8 cellular contexts compared by ENCODE assay signal in the genomic region with DNA sequence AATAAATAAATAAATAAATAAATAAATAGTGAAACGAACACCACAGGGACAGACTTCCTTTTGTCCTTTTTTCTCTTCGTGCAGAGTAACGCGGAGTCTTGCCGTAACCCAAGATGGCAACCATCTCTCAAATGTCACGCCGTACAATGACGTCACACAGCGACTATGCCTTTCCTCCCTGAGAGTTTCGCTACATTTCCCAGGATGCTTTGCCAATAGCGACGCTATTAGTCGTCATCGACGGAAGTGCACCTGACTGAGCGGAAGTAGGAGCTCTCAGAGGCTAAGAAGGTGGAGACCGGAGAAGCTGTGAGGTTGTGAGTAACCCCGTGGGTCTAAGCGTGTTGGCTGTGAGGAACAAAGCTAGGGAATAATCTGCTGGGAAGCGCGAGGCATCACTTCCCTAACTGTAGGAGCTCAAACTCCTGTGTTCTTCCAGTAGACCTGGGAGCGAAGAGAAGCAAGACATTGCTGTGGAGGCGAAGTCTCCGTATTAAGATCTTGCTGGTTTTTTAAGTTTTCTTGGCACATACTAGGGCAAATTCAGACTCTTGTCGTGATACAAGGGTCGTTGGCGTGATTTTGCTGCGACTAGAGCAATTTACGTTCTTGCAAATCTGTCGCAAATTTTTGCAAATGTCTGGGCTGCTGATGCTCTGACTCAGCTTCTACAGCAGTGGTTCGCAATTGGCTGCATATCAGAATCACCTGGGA. TPM values are rescaled to one million over a fixed set of nuclear protein-coding genes. Genes with fewer than 3 reads are reported as not detected.
DNase-seq lines count a peak whose midpoint lies in the region; ATAC-seq, FAIRE-seq and TF ChIP-seq lines count a peak whose summit lies in the region.

A gene with protein sequence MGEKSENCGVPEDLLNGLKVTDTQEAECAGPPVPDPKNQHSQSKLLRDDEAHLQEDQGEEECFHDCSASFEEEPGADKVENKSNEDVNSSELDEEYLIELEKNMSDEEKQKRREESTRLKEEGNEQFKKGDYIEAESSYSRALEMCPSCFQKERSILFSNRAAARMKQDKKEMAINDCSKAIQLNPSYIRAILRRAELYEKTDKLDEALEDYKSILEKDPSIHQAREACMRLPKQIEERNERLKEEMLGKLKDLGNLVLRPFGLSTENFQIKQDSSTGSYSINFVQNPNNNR (plus strand): TSS at position 263 of the 714 bp plus-strand sequence. CDS start 1,390 bp downstream, outside the sequence.

- peaks cover 29% of the 10 kb centered on the region for H3K79me2 ChIP-seq in Loucy (ENCODE audit: insufficient read depth, low read length)

- H3K9me3 ChIP-seq in Loucy (ENCODE audit: insufficient read depth, low read depth, low read length), result no peaks in the 10 kb centered on the region

- H3F3A ChIP-seq in Loucy (ENCODE audit: low read depth), result no peaks in the 10 kb centered on the region

- no peaks in the 10 kb centered on the region for H3K27me3 Mint-ChIP-seq in natural killer cell treated with Interleukin-12 subunit alpha and Interleukin-12 subunit beta and Interleukin-15 and Interleukin-18, amount 100 ng/mL, for 72 hours

- DNase-seq in ELF-1 (ENCODE audit: low read depth, low spot score), result peak; percentile 96
- peak; percentile 65 for DNase-seq in H54 (ENCODE audit: insufficient read length, low spot score)
- peak; percentile 83 for DNase-seq in activated T-helper 9 cell treated with anti-CD3 and anti-CD28 coated beads, Interleukin-2, amount 50 U/mL, for 16 hours (ENCODE audit: low read depth)
- peak; percentile 100 for DNase-seq in fibroblast of pulmonary artery (ENCODE audit: low read depth)
- peak; percentile 92 for DNase-seq in natural killer cell treated with Interleukin-12 subunit alpha and Interleukin-12 subunit beta and Interleukin-15 and Interleukin-18, amount 100 ng/mL, for 72 hours (ENCODE audit: low spot score)
- peak; percentile 89 for DNase-seq in stimulated activated naive CD8-positive, alpha-beta T cell treated with anti-CD3 and anti-CD28 coated beads, Interleukin-15, Interleukin-2, amounts not matched to agents 100 U/mL and 50 U/mL, for 24 hours

- H3K27me3 ChIP-seq in Loucy (ENCODE audit: insufficient read depth, low read length, poor library complexity, severe bottlenecking), result no peaks in the 10 kb centered on the region

- H3K4me1 Mint-ChIP-seq in natural killer cell treated with Interleukin-12 subunit alpha and Interleukin-12 subunit beta and Interleukin-15 and Interleukin-18, amount 100 ng/mL, for 72 hours (ENCODE audit: low read depth in 2 of 2), result peaks cover 23 to 25% of the 10 kb centered on the region in 2 donors

- peaks cover 7% of the 10 kb centered on the region for H3K4me1 ChIP-seq in Loucy (ENCODE audit: insufficient read depth, low read length, poor library complexity, severe bottlenecking)

- no peaks in the 10 kb centered on the region for H4K20me1 ChIP-seq in Loucy (ENCODE audit: insufficient read depth, low read length, poor library complexity, severe bottlenecking)

- TF ChIP-seq CTCF in Loucy (conservative IDR thresholded peaks at IDR 0.05; ENCODE audit: low read length) (no peak), fibroblast of pulmonary artery (IDR thresholded peaks at IDR 0.05; ENCODE audit: low read length, missing control alignments) (no peak)

- H2AFZ ChIP-seq in Loucy (ENCODE audit: low read length), result peak within 1 kb of the TSS; percentile 92

- FAIRE-seq in H54 (lab: Jason Lieb, UNC), result peak; percentile 98

- H3K9ac ChIP-seq in Loucy (ENCODE audit: low read depth, low read length, poor library complexity, severe bottlenecking), result peak within 1 kb of the TSS; percentile 83

- peak within 1 kb of the TSS; percentile 78 to 93 for H3K27ac Mint-ChIP-seq in natural killer cell treated with Interleukin-12 subunit alpha and Interleukin-12 subunit beta and Interleukin-15 and Interleukin-18, amount 100 ng/mL, for 72 hours

- peak; percentile 99 for ATAC-seq in natural killer cell treated with Interleukin-12 subunit alpha and Interleukin-12 subunit beta and Interleukin-15 and Interleukin-18, amount 100 ng/mL, for 72 hours
- peak; percentile 99 for ATAC-seq in stimulated activated naive CD8-positive, alpha-beta T cell treated with anti-CD3 and anti-CD28 coated beads, Interleukin-15, Interleukin-2, amounts not matched to agents 100 U/mL and 50 U/mL, for 24 hours

- H3K9me2 ChIP-seq in Loucy (replicated peaks; ENCODE audit: low read depth, low read length), result no peaks in the 10 kb centered on the region

- peak within 1 kb of the TSS; percentile 71 for H3K4me2 ChIP-seq in Loucy (ENCODE audit: low read depth, low read length, poor library complexity, severe bottlenecking)

- H3K4me3 Mint-ChIP-seq in natural killer cell treated with Interleukin-12 subunit alpha and Interleukin-12 subunit beta and Interleukin-15 and Interleukin-18, amount 100 ng/mL, for 72 hours, result peak within 1 kb of the TSS; percentile 93

- H3K36me3 ChIP-seq in Loucy (ENCODE audit: insufficient read depth, low read length), result no peaks in the 10 kb centered on the region

- H3K36me3 Mint-ChIP-seq in natural killer cell treated with Interleukin-12 subunit alpha and Interleukin-12 subunit beta and Interleukin-15 and Interleukin-18, amount 100 ng/mL, for 72 hours, result peaks cover 12% of the 10 kb centered on the region

- no peaks in the 10 kb centered on the region for H3K9me3 Mint-ChIP-seq in natural killer cell treated with Interleukin-12 subunit alpha and Interleukin-12 subunit beta and Interleukin-15 and Interleukin-18, amount 100 ng/mL, for 72 hours

- H3K4me3 ChIP-seq in Loucy (ENCODE audit: low read length, poor library complexity, severe bottlenecking), result peak within 1 kb of the TSS; percentile 94
- peak within 1 kb of the TSS; percentile 90 for H3K4me3 ChIP-seq in fibroblast of pulmonary artery (replicated peaks; ENCODE audit: low read depth, low read length)

- TF ChIP-seq POLR2A in H54 (IDR thresholded peaks at IDR 0.05; ENCODE audit: low read depth, low read length), result peak; percentile 72
- peak; percentile 96 for TF ChIP-seq POLR2A in Raji (IDR thresholded peaks at IDR 0.05; ENCODE audit: insufficient read depth, low read depth, low read length)

RNA-seq across cellular contexts. Expression of the gene that starts here (rescaled TPM):
- total RNA-seq in natural killer cell treated with Interleukin-12 subunit alpha and Interleukin-12 subunit beta and Interleukin-15 and Interleukin-18, amount 100 ng/mL, for 72 hours, result 10 to 100 TPM; 53.8 to 56.6 TPM

Comparison
In these comparisons a context has a peak if more than half of its experiments do, and no peak if none do; other contexts are left out.
1. Peak in every context shown above with its lines: DNase-seq, ATAC-seq and H3K4me3 ChIP-seq.